Comparison of ENCODE assay signal across 26 cellular contexts in the genomic region with DNA sequence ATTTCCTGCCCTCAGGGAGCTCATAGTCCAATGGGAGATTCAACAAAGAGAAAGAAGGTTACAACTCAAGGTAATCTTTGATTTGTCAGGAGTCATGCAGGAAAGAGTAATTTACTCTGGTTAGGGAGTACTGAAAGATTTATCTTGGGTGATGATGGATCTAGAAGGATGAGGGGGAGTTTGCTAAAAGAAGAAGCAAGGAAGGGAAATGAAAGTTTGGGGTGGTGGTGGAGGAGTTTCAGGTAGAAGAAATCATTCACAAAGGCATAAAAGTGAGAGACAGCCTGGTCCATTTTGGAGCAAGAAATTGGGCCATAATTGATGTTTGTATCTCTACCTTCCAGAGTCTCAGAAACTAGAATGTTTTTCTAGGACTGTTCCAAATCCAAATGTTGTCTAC.
"Had no signal": no experiment of that assay in that cellular context is flagged by ENCODE, and none has a peak within 500 bp of the region (broad histone marks: within the 10 kb centered on the region; RNA-seq: fewer than 3 reads in every experiment).

No MANE protein-coding gene starts in this region.

- H3K27me3 ChIP-seq: ascending aorta, body of pancreas had no signal

- H3K4me3 Mint-ChIP-seq: activated CD4-positive, alpha-beta T cell treated with anti-CD3 and anti-CD28 coated beads, Interleukin-2, amount 10 ng/mL, durations not matched to agents 24 days and 14 days; activated CD8-positive, alpha-beta memory T cell treated with anti-CD3 and anti-CD28 coated beads, Interleukin-2, amount 10 ng/mL, durations not matched to agents 7 days and 5 days; activated naive CD8-positive, alpha-beta T cell treated with anti-CD3 and anti-CD28 coated beads, Interleukin-2, amount 50 U/mL, for 24 hours; activated T-cell treated with anti-CD3 and anti-CD28 coated beads, Interleukin-2, amount 50 U/mL, for 24 hours; activated T-helper 1 cell treated with anti-CD3 and anti-CD28 coated beads, Interleukin-12 subunit alpha, Interleukin-12 subunit beta, Interleukin-2, Interleukin-4 antibody, amounts not matched to agents 30 ng/mL and 10 ng/mL and 1 ng/mL, durations not matched to agents 14 hours and 24 hours and 36 hours; central memory CD8-positive, alpha-beta T cell; T-helper 1 cell treated with Interleukin-12 subunit alpha and Interleukin-12 subunit beta and Interleukin-4 antibody, amounts not matched to agents 30 μg/mL and 1 μg/mL, for 36 hours had no signal

- ATAC-seq: activated CD8-positive, alpha-beta memory T cell treated with anti-CD3 and anti-CD28 coated beads, Interleukin-2, amount 10 ng/mL, durations not matched to agents 7 days and 5 days; activated naive CD4-positive, alpha-beta T cell treated with anti-CD3 and anti-CD28 coated beads, Interleukin-2, amount 50 U/mL, for 72 hours; activated naive CD8-positive, alpha-beta T cell treated with anti-CD3 and anti-CD28 coated beads, Interleukin-2, amount 50 U/mL, for 24 hours; PC-3 had no signal

- H3K27ac ChIP-seq: ascending aorta had no signal

- H3K4me1 Mint-ChIP-seq: activated CD4-positive, alpha-beta T cell treated with anti-CD3 and anti-CD28 coated beads, Interleukin-2, amount 10 ng/mL, durations not matched to agents 24 days and 14 days; central memory CD8-positive, alpha-beta T cell had no signal

- H3K27ac Mint-ChIP-seq: activated CD4-positive, alpha-beta T cell treated with anti-CD3 and anti-CD28 coated beads, Interleukin-2, amount 10 ng/mL, durations not matched to agents 24 days and 14 days; activated CD8-positive, alpha-beta memory T cell treated with anti-CD3 and anti-CD28 coated beads, Interleukin-2, amount 10 ng/mL, durations not matched to agents 7 days and 5 days; activated naive CD4-positive, alpha-beta T cell treated with anti-CD3 and anti-CD28 coated beads, Interleukin-2, amount 50 U/mL, for 72 hours; activated naive CD8-positive, alpha-beta T cell treated with anti-CD3 and anti-CD28 coated beads, Interleukin-2, amount 50 U/mL, for 24 hours; activated T-cell treated with anti-CD3 and anti-CD28 coated beads, Interleukin-2, amount 50 U/mL, for 24 hours; activated T-helper 1 cell treated with anti-CD3 and anti-CD28 coated beads, Interleukin-12 subunit alpha, Interleukin-12 subunit beta, Interleukin-2, Interleukin-4 antibody, amounts not matched to agents 30 ng/mL and 10 ng/mL and 1 ng/mL, durations not matched to agents 14 hours and 24 hours and 36 hours; T-helper 1 cell treated with Interleukin-12 subunit alpha and Interleukin-12 subunit beta and Interleukin-4 antibody, amounts not matched to agents 30 μg/mL and 1 μg/mL, for 36 hours had no signal

- H3K4me3 ChIP-seq: ascending aorta, body of pancreas had no signal

- DNase-seq: activated CD4-positive, alpha-beta T cell treated with anti-CD3 and anti-CD28 coated beads for 1 hour; activated CD4-positive, alpha-beta T cell treated with anti-CD3 and anti-CD28 coated beads, Interleukin-2, amount 10 ng/mL, durations not matched to agents 24 days and 14 days; activated CD4-positive, alpha-beta T cell treated with anti-CD3 and anti-CD28 coated beads, Interleukin-2, amount 50 U/mL, for 48 hours; activated CD8-positive, alpha-beta memory T cell treated with anti-CD3 and anti-CD28 coated beads, Interleukin-2, amount 10 ng/mL, durations not matched to agents 7 days and 5 days; activated effector memory CD4-positive, alpha-beta T cell treated with Interleukin-2 at 50 U/mL for 16 hours; activated naive CD4-positive, alpha-beta T cell treated with Interleukin-2 at 50 U/mL for 16 hours; activated naive CD8-positive, alpha-beta T cell treated with anti-CD3 and anti-CD28 coated beads, Interleukin-2, amount 50 U/mL, for 24 hours; activated T-cell treated with anti-CD3 and anti-CD28 coated beads, Interleukin-2, amount 50 U/mL, for 24 hours; amniotic stem cell; Kasumi-1; NCI-H1048; NCI-H146; NCI-H1930; NCI-H2107; NCI-H345; NCI-H510A; NCI-H526 treated with DMSO at 0.1 percent for 48 hours; NCI-H82; PC-3; SHP77 had no signal

- H3K36me3 ChIP-seq: ascending aorta had no signal

- H3K36me3 Mint-ChIP-seq: activated CD8-positive, alpha-beta memory T cell treated with anti-CD3 and anti-CD28 coated beads, Interleukin-2, amount 10 ng/mL, durations not matched to agents 7 days and 5 days; activated naive CD4-positive, alpha-beta T cell treated with anti-CD3 and anti-CD28 coated beads, Interleukin-2, amount 50 U/mL, for 72 hours had no signal

- H3K9me3 Mint-ChIP-seq: activated CD4-positive, alpha-beta T cell treated with anti-CD3 and anti-CD28 coated beads, Interleukin-2, amount 10 ng/mL, durations not matched to agents 24 days and 14 days; activated naive CD4-positive, alpha-beta T cell treated with anti-CD3 and anti-CD28 coated beads, Interleukin-2, amount 50 U/mL, for 72 hours; activated naive CD8-positive, alpha-beta T cell treated with anti-CD3 and anti-CD28 coated beads, Interleukin-2, amount 50 U/mL, for 24 hours; activated T-cell treated with anti-CD3 and anti-CD28 coated beads, Interleukin-2, amount 50 U/mL, for 24 hours; activated T-helper 1 cell treated with anti-CD3 and anti-CD28 coated beads, Interleukin-12 subunit alpha, Interleukin-12 subunit beta, Interleukin-2, Interleukin-4 antibody, amounts not matched to agents 30 ng/mL and 10 ng/mL and 1 ng/mL, durations not matched to agents 14 hours and 24 hours and 36 hours; central memory CD8-positive, alpha-beta T cell; T-helper 1 cell treated with Interleukin-12 subunit alpha and Interleukin-12 subunit beta and Interleukin-4 antibody, amounts not matched to agents 30 μg/mL and 1 μg/mL, for 36 hours had no signal
